In the genomic region with DNA sequence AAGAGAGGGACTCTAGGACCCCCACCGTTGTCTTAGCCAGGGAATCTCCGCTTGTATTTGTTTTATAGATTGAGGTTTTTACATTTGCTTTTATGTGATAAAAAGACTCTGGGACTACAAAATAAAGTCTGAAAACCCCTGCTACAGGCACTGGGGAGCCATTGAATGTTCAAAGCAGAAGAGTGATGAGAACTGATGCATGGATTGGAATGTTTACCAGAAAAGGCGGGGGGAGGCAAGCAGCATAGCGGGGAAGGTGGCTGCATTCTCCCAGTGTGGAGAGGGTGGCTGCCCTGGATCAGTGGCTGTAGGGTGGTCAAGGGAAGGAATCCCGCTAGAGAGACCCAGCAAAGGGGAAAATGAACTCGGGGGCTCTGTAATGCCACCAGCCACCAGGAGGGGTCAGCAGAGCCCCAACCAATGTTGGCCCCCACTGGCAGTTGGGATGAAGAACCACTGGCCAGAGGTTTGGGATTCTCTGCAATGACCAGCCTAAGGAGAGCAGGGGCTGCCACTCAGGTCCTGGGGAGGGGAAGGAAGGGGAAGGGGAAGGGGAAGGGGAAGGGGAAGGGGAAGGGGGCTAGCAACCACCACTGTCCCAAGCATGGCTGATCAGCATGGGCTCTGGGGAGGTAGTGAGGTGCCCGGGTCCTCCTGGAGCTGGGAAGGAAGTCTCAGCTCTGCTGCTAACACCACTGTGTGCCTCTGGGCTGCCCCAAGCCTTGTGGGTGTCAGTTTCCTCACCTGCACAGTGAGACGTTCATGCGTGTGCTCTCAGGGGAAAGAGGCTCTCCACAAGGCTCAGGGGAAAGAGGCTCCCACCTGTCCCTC, we compare ENCODE assay signal across 8 cellular contexts. TPM values are rescaled to one million over a fixed set of nuclear protein-coding genes. Genes with fewer than 3 reads are reported as not detected.
DNase-seq lines count a peak whose midpoint lies in the region; ATAC-seq, FAIRE-seq and TF ChIP-seq lines count a peak whose summit lies in the region.

No MANE protein-coding gene starts in this region.

- 58% methylated on average over 9 of the region's 9 CpGs for WGBS in HepG2 (ENCODE audit: low lambda C conversion rate)

- no TSS peak for BruUV-seq in HepG2 (replicated peaks; lab: Mats Ljungman, UMichigan)

- no peaks in the 10 kb centered on the region for H4K20me1 ChIP-seq in HepG2 (ENCODE audit: insufficient read depth, low read length)

- TF ChIP-seq CTCF in LNCAP (IDR thresholded peaks at IDR 0.05), result peak; percentile 94
- peak; percentile 94 for TF ChIP-seq CTCF in WI38 (IDR thresholded peaks at IDR 0.05; ENCODE audit: low read depth, low read length)
- TF ChIP-seq CTCF in cardiac fibroblast (IDR thresholded peaks at IDR 0.05; ENCODE audit: low read depth, low read length), result peak; percentile 93
- peak; percentile 93 for TF ChIP-seq CTCF in HepG2 (CRISPR knock-in tag; IDR thresholded peaks at IDR 0.05)

- no peak overlapping the region for H3K27ac ChIP-seq in HepG2 (ENCODE audit: extremely low read length, insufficient read depth, low read length)

- H3K9ac ChIP-seq in HepG2 (ENCODE audit: insufficient read depth, low read depth, low read length), result no peak overlapping the region

- H3K4me3 ChIP-seq in WI38 (ENCODE audit: low read depth, low read length), result no peak overlapping the region
- H3K4me3 ChIP-seq in cardiac fibroblast (replicated peaks in 1 of 2; ENCODE audit: low read depth in 2 of 2, low read length in 2 of 2), result no peak overlapping the region
- H3K4me3 ChIP-seq in HepG2 (replicated peaks in 1 of 3; ENCODE audit: insufficient read depth in 1 of 3, low read depth in 2 of 3, low read length in 3 of 3), result no peak overlapping the region

- no peaks in the 10 kb centered on the region for H3K79me2 ChIP-seq in HepG2 (ENCODE audit: insufficient read depth, low read length)

- no peak overlapping the region for H2AFZ ChIP-seq in HepG2 (ENCODE audit: low read length)

- FAIRE-seq in HepG2 (lab: Jason Lieb, UNC), result peak; percentile 59

- CTCF ChIA-PET in HepG2 (lab: Yijun Ruan, JAX; ENCODE audit: low intra/inter-chr PET ratio, low total read pairs), result interaction anchor here (1.2 to 2.2 kb wide), 5 partner anchors 41 to 125 kb away, joined by 3 to 29 read pairs (median 20); no protein-coding TSS in a partner anchor

- ATAC-seq in HepG2, result peak; percentile 54

- DNase-seq in Daoy (ENCODE audit: low read depth) (peak; percentile 62), cardiac fibroblast (ENCODE audit: low read depth in 2 of 2) (peak; percentile 52 to 58), HepG2 (ENCODE audit: low spot score) (peak; percentile 28), pons (ENCODE audit: low spot score) (no peak), NCI-H1048 (lab: John Stamatoyannopoulos, UW) (no peak)
- DNase-seq in stimulated activated CD8-positive, alpha-beta memory T cell treated with anti-CD3 and anti-CD28 coated beads, Interleukin-12 subunit alpha, Interleukin-12 subunit beta, amount 100 ng/mL, for 24 hours (ENCODE audit: extremely low read depth), result peak; percentile 14

- no peaks in the 10 kb centered on the region for H3K9me3 ChIP-seq in HepG2 (ENCODE audit: low read length)

- no peak for TF ChIP-seq EP300 in HepG2 (IDR thresholded peaks at IDR 0.05; ENCODE audit: low read depth in 2 of 2, low read length in 2 of 2)
- TF ChIP-seq EP300 in HepG2 (CRISPR knock-in tag; IDR thresholded peaks at IDR 0.05; ENCODE audit: borderline replicate concordance), result no peak

- no peaks in the 10 kb centered on the region for H3K27me3 ChIP-seq in HepG2 (ENCODE audit: control insufficient read depth in 1 of 2, insufficient read depth in 2 of 2, low read length in 2 of 2)

- H3K36me3 ChIP-seq in HepG2 (replicated peaks in 1 of 2; ENCODE audit: control insufficient read depth in 1 of 2, insufficient read depth in 2 of 2, low read length in 2 of 2), result no peaks in the 10 kb centered on the region

- H3K4me2 ChIP-seq in HepG2 (ENCODE audit: low read depth, low read length), result no peak overlapping the region

- intact Hi-C loops in HepG2 (cut with micrococcal nuclease; ENCODE audit: unreplicated experiment), result loop anchor here (1.0 kb wide), 2 partner anchors 41 to 81 kb away; no protein-coding TSS in a partner anchor

- POLR2A ChIA-PET in HepG2 (lab: Yijun Ruan, JAX), result interaction anchor here (1.2 to 3.8 kb wide), 4 partner anchors 37 to 125 kb away, joined by 3 to 24 read pairs (median 8); a partner anchor contains a TSS

- peak; percentile 95 for TF ChIP-seq RAD21 in HepG2 (CRISPR knock-in tag; IDR thresholded peaks at IDR 0.05)

- no peak for TF ChIP-seq POLR2A in HepG2 (IDR thresholded peaks at IDR 0.05; ENCODE audit: insufficient read depth in 1 of 2, low read depth in 2 of 2, low read length in 2 of 2)

- H3K4me1 ChIP-seq in HepG2 (ENCODE audit: insufficient read depth, low read length), result peaks cover 10% of the 10 kb centered on the region

- in situ Hi-C loops in HepG2 (cut with HindIII; ENCODE audit: extremely low pct_ligation_motif_present, low pct_unique_long_range_greater_than_20kb), result no loop called here

RNA-seq across cellular contexts. Expression of a gene that starts 19.2 kb away (rescaled TPM):
- total RNA-seq in Daoy (2014; rRNA removed; shearing (Covaris generic)), result 109 and 126 TPM in 2 replicates
- 57.1 and 85.7 TPM in 2 replicates for total RNA-seq in HepG2 (2016; rRNA removed; fragmentation: Illumina TruSeq; extraction: Trizol)
- 16.0 and 19.1 TPM in 2 replicates for total RNA-seq in HepG2 (2016; cell fraction: cytosol; rRNA removed; fragmentation: Illumina TruSeq; extraction: Trizol; ENCODE audit: low read depth)
- total RNA-seq in HepG2 (2016; cell fraction: insoluble cytoplasmic fraction; rRNA removed; fragmentation: Illumina TruSeq; extraction: Trizol), result 57.5 and 91.4 TPM in 2 replicates
- total RNA-seq in HepG2 (2016; cell fraction: membrane; rRNA removed; fragmentation: Illumina TruSeq; extraction: Trizol), result 33.1 and 34.7 TPM in 2 replicates
- 28.3 and 31.4 TPM in 2 replicates for total RNA-seq in HepG2 (2016; cell fraction: nucleus; rRNA removed; fragmentation: Illumina TruSeq; extraction: Trizol)
- 57.8 and 69.0 TPM in 2 replicates for polyA plus RNA-seq in HepG2 (2011; rRNA removed)
- polyA plus RNA-seq in HepG2 (2011; cell fraction: cytosol; rRNA removed), result 59.1 and 66.1 TPM in 2 replicates
- polyA plus RNA-seq in HepG2 (2011; cell fraction: nucleus; rRNA removed), result 28.9 TPM in 2 replicates
- polyA plus RNA-seq in HepG2 (2012), result 26.2 and 40.7 TPM in 2 replicates
- 17.0 and 18.2 TPM in 2 replicates for polyA plus RNA-seq in HepG2 (2016; cell fraction: cytosol; fragmentation: Illumina TruSeq; extraction: Trizol; ENCODE audit: low read depth)
- 103 and 109 TPM in 2 replicates for polyA plus RNA-seq in HepG2 (2016; cell fraction: insoluble cytoplasmic fraction; fragmentation: Illumina TruSeq; extraction: Trizol; ENCODE audit: low read depth)
- polyA plus RNA-seq in HepG2 (2016; cell fraction: membrane; fragmentation: Illumina TruSeq; extraction: Trizol; ENCODE audit: low read depth), result 29.6 and 30.9 TPM in 2 replicates
- polyA plus RNA-seq in HepG2 (2016; cell fraction: nucleus; fragmentation: Illumina TruSeq; extraction: Trizol; ENCODE audit: insufficient read depth, low read depth), result 43.9 and 48.1 TPM in 2 replicates
- 137 and 154 TPM in 2 replicates for polyA minus RNA-seq in HepG2 (2011; rRNA and poly(A)+ RNA removed; ENCODE audit: low replicate concordance)
- polyA minus RNA-seq in HepG2 (2011; cell fraction: cytosol; rRNA and poly(A)+ RNA removed), result 28.9 and 36.0 TPM in 2 replicates
- 14.2 and 17.9 TPM in 2 replicates for polyA minus RNA-seq in HepG2 (2011; cell fraction: nucleus; rRNA and poly(A)+ RNA removed)

RNA-seq across cellular contexts. Expression of a gene that starts 40.0 kb away (rescaled TPM):
- 28.7 and 38.2 TPM in 2 replicates for total RNA-seq in Daoy (2014; rRNA removed; shearing (Covaris generic))
- 2.0 and 12.2 TPM in 2 replicates for total RNA-seq in HepG2 (2016; rRNA removed; fragmentation: Illumina TruSeq; extraction: Trizol)
- 0.61 and 0.62 TPM in 2 replicates for total RNA-seq in HepG2 (2016; cell fraction: cytosol; rRNA removed; fragmentation: Illumina TruSeq; extraction: Trizol; ENCODE audit: low read depth)
- 2.0 and 13.0 TPM in 2 replicates for total RNA-seq in HepG2 (2016; cell fraction: insoluble cytoplasmic fraction; rRNA removed; fragmentation: Illumina TruSeq; extraction: Trizol)
- 0.76 and 1.1 TPM in 2 replicates for total RNA-seq in HepG2 (2016; cell fraction: membrane; rRNA removed; fragmentation: Illumina TruSeq; extraction: Trizol)
- 18.2 and 22.6 TPM in 2 replicates for total RNA-seq in HepG2 (2016; cell fraction: nucleus; rRNA removed; fragmentation: Illumina TruSeq; extraction: Trizol)
- 4.3 and 5.1 TPM in 2 replicates for polyA plus RNA-seq in HepG2 (2011; rRNA removed)
- 0.54 and 0.85 TPM in 2 replicates for polyA plus RNA-seq in HepG2 (2011; cell fraction: cytosol; rRNA removed)
- 61.1 and 62.0 TPM in 2 replicates for polyA plus RNA-seq in HepG2 (2011; cell fraction: nucleus; rRNA removed)
- 4.7 and 5.1 TPM in 2 replicates for polyA plus RNA-seq in HepG2 (2012)
- 0.29 and 0.41 TPM in 2 replicates for polyA plus RNA-seq in HepG2 (2016; cell fraction: cytosol; fragmentation: Illumina TruSeq; extraction: Trizol; ENCODE audit: low read depth)
- polyA plus RNA-seq in HepG2 (2016; cell fraction: insoluble cytoplasmic fraction; fragmentation: Illumina TruSeq; extraction: Trizol; ENCODE audit: low read depth), result 1.5 and 2.3 TPM in 2 replicates
- polyA plus RNA-seq in HepG2 (2016; cell fraction: membrane; fragmentation: Illumina TruSeq; extraction: Trizol; ENCODE audit: low read depth), result 0.43 and 0.78 TPM in 2 replicates
- 57.7 and 64.7 TPM in 2 replicates for polyA plus RNA-seq in HepG2 (2016; cell fraction: nucleus; fragmentation: Illumina TruSeq; extraction: Trizol; ENCODE audit: insufficient read depth, low read depth)
- polyA minus RNA-seq in HepG2 (2011; rRNA and poly(A)+ RNA removed; ENCODE audit: low replicate concordance), result 1.4 and 4.1 TPM in 2 replicates
- polyA minus RNA-seq in HepG2 (2011; cell fraction: cytosol; rRNA and poly(A)+ RNA removed), result 0.69 and 1.6 TPM in 2 replicates
- polyA minus RNA-seq in HepG2 (2011; cell fraction: nucleus; rRNA and poly(A)+ RNA removed), result 6.8 and 10.1 TPM in 2 replicates

RNA-seq across cellular contexts. Expression of a gene that starts 46.3 kb away (rescaled TPM):
- total RNA-seq in Daoy (2014; rRNA removed; shearing (Covaris generic)), result not detected in 2 replicates
- total RNA-seq in HepG2 (2016; rRNA removed; fragmentation: Illumina TruSeq; extraction: Trizol), result not detected in 2 replicates
- not detected in 2 replicates for total RNA-seq in HepG2 (2016; cell fraction: cytosol; rRNA removed; fragmentation: Illumina TruSeq; extraction: Trizol; ENCODE audit: low read depth)
- not detected in 2 replicates for total RNA-seq in HepG2 (2016; cell fraction: insoluble cytoplasmic fraction; rRNA removed; fragmentation: Illumina TruSeq; extraction: Trizol)
- total RNA-seq in HepG2 (2016; cell fraction: membrane; rRNA removed; fragmentation: Illumina TruSeq; extraction: Trizol), result not detected in 2 replicates
- total RNA-seq in HepG2 (2016; cell fraction: nucleus; rRNA removed; fragmentation: Illumina TruSeq; extraction: Trizol), result not detected in 2 replicates
- 0.05 TPM in 1 of 2 replicates, not detected in the other for polyA plus RNA-seq in HepG2 (2011; rRNA removed)
- 0.03 TPM in 1 of 2 replicates, not detected in the other for polyA plus RNA-seq in HepG2 (2011; cell fraction: cytosol; rRNA removed)
- polyA plus RNA-seq in HepG2 (2011; cell fraction: nucleus; rRNA removed), result 0.13 and 0.23 TPM in 2 replicates
- polyA plus RNA-seq in HepG2 (2012), result 0.07 TPM in 1 of 2 replicates, not detected in the other
- not detected in 2 replicates for polyA plus RNA-seq in HepG2 (2016; cell fraction: cytosol; fragmentation: Illumina TruSeq; extraction: Trizol; ENCODE audit: low read depth)
- polyA plus RNA-seq in HepG2 (2016; cell fraction: insoluble cytoplasmic fraction; fragmentation: Illumina TruSeq; extraction: Trizol; ENCODE audit: low read depth), result not detected in 2 replicates
- polyA plus RNA-seq in HepG2 (2016; cell fraction: membrane; fragmentation: Illumina TruSeq; extraction: Trizol; ENCODE audit: low read depth), result not detected in 2 replicates
- polyA plus RNA-seq in HepG2 (2016; cell fraction: nucleus; fragmentation: Illumina TruSeq; extraction: Trizol; ENCODE audit: insufficient read depth, low read depth), result not detected in 2 replicates
- polyA minus RNA-seq in HepG2 (2011; rRNA and poly(A)+ RNA removed; ENCODE audit: low replicate concordance), result not detected in 2 replicates
- not detected in 2 replicates for polyA minus RNA-seq in HepG2 (2011; cell fraction: cytosol; rRNA and poly(A)+ RNA removed)
- polyA minus RNA-seq in HepG2 (2011; cell fraction: nucleus; rRNA and poly(A)+ RNA removed), result not detected in 2 replicates

Comparison
In these comparisons a context has a peak if more than half of its experiments do, and no peak if none do; other contexts are left out.
1. DNase-seq: peak in Daoy (single experiment), cardiac fibroblast (2 of 2), HepG2 (single experiment) and stimulated activated CD8-positive, alpha-beta memory T cell treated with anti-CD3 and anti-CD28 coated beads, Interleukin-12 subunit alpha, Interleukin-12 subunit beta, amount 100 ng/mL, for 24 hours (single experiment); none in pons (single experiment) and NCI-H1048 (single experiment).
2. Peak in every context shown above with its lines, with median percentiles within 50 percentile points of each other: CTCF ChIP-seq.